In genomic region chr2:202038471-202039277, GRCh38 we compare ENCODE assay signal across 9 cellular contexts. TPM values are rescaled to one million over a fixed set of nuclear protein-coding genes. Genes with fewer than 3 reads are reported as not detected.
A peak's percentile ranks its signal among the peaks of the same experiment; 100 is the strongest.
DNase-seq lines count a peak whose midpoint lies in the region; ATAC-seq, FAIRE-seq and TF ChIP-seq lines count a peak whose summit lies in the region.
"Had no signal": no experiment of that assay in that cellular context is flagged by ENCODE, and none has a peak within 500 bp of the region (broad histone marks: within the 10 kb centered on the region; RNA-seq: fewer than 3 reads in every experiment).

No MANE protein-coding gene starts in this region.

- H3K79me2 ChIP-seq in mesendoderm (ENCODE audit: control insufficient read depth, insufficient read depth, low read length): peaks cover 37% of the 10 kb centered on the region

- CTCF ChIA-PET in AG04449 (lab: Yijun Ruan, JAX): interaction anchor here (0.6 to 1.3 kb wide), 4 partner anchors 121 to 242 kb away, joined by 3 to 4 read pairs (median 4); no protein-coding TSS in a partner anchor

- FAIRE-seq in HTR-8/SVneo (lab: Jason Lieb, UNC): no peak

- H3K27me3 Mint-ChIP-seq in activated CD4-positive, alpha-beta T cell treated with anti-CD3 and anti-CD28 coated beads, Interleukin-2, amount 10 ng/mL, durations not matched to agents 24 days and 14 days: peaks cover 34% of the 10 kb centered on the region

- no peak overlapping the region for H3K4me3 Mint-ChIP-seq in activated CD4-positive, alpha-beta T cell treated with anti-CD3 and anti-CD28 coated beads, Interleukin-2, amount 10 ng/mL, durations not matched to agents 24 days and 14 days

- no peak overlapping the region for H2BK15ac ChIP-seq in mesendoderm (replicated peaks; ENCODE audit: low read depth)

- peaks cover 3% of the 10 kb centered on the region for H3K4me1 Mint-ChIP-seq in activated CD4-positive, alpha-beta T cell treated with anti-CD3 and anti-CD28 coated beads, Interleukin-2, amount 10 ng/mL, durations not matched to agents 24 days and 14 days

- H3K27me3 ChIP-seq in mesendoderm (ENCODE audit: insufficient read depth, low read length, poor library complexity): no peaks in the 10 kb centered on the region

- H3K4ac ChIP-seq in mesendoderm (ENCODE audit: low read depth, low read length): no peak overlapping the region

- H4K5ac ChIP-seq in mesendoderm (ENCODE audit: low read length): no peak overlapping the region

- H3K27ac Mint-ChIP-seq in activated CD4-positive, alpha-beta T cell treated with anti-CD3 and anti-CD28 coated beads, Interleukin-2, amount 10 ng/mL, durations not matched to agents 24 days and 14 days: no peak overlapping the region

- intact Hi-C loops in activated CD4-positive, alpha-beta T cell treated with anti-CD3 and anti-CD28 coated beads, Interleukin-2, amount 10 ng/mL, durations not matched to agents 24 days and 14 days (cut with micrococcal nuclease): loop anchor here (10.0 kb wide), 1 partner anchor 174 kb away; no protein-coding TSS in a partner anchor

- no peaks in the 10 kb centered on the region for H3K36me3 ChIP-seq in mesendoderm (ENCODE audit: control insufficient read depth, insufficient read depth, low read length)

- DNase-seq in AG04449 (ENCODE audit: low read depth, low spot score) (no peak), HTR-8/SVneo (ENCODE audit: insufficient read length, low spot score) (peak; percentile 38), choroid plexus epithelial cell (ENCODE audit: low read depth) (peak; percentile 36), mesendoderm (peak; percentile 90), left lobe of liver (ENCODE audit: low spot score) (no peak)
- no peak for DNase-seq in activated CD4-positive, alpha-beta T cell treated with anti-CD3 and anti-CD28 coated beads, Interleukin-2, amount 10 ng/mL, durations not matched to agents 24 days and 14 days

- no peak overlapping the region for H4K8ac ChIP-seq in mesendoderm (ENCODE audit: low read depth, low read length)

- H2BK5ac ChIP-seq in mesendoderm (ENCODE audit: low read length): no peak overlapping the region

- H3K36me3 Mint-ChIP-seq in activated CD4-positive, alpha-beta T cell treated with anti-CD3 and anti-CD28 coated beads, Interleukin-2, amount 10 ng/mL, durations not matched to agents 24 days and 14 days (ENCODE audit: low read depth): no peaks in the 10 kb centered on the region
- H3K36me3 Mint-ChIP-seq: CD4-positive, CD25-positive, alpha-beta regulatory T cell had no signal

- H3K4me3 ChIP-seq in AG04449 (ENCODE audit: low read depth, low read length): peak overlapping the region; percentile 91
- no peak overlapping the region for H3K4me3 ChIP-seq in choroid plexus epithelial cell (ENCODE audit: low read depth, low read length)
- no peak overlapping the region for H3K4me3 ChIP-seq in mesendoderm (ENCODE audit: low read length)

- H3K79me1 ChIP-seq in mesendoderm (ENCODE audit: low read length): no peaks in the 10 kb centered on the region

- no peak overlapping the region for H2AK5ac ChIP-seq in mesendoderm (ENCODE audit: low read length)

- H3K4me1 ChIP-seq in mesendoderm (ENCODE audit: control insufficient read depth, low read depth, low read length): no peaks in the 10 kb centered on the region

- H3K9me3 Mint-ChIP-seq in activated CD4-positive, alpha-beta T cell treated with anti-CD3 and anti-CD28 coated beads, Interleukin-2, amount 10 ng/mL, durations not matched to agents 24 days and 14 days: no peaks in the 10 kb centered on the region

- peak overlapping the region; percentile 3 for H3K4me2 ChIP-seq in mesendoderm (ENCODE audit: low read length)

- no peak overlapping the region for H2BK120ac ChIP-seq in mesendoderm (ENCODE audit: low read depth, low read length)

- peak overlapping the region; percentile 18 for H3K9ac ChIP-seq in mesendoderm (ENCODE audit: low read length)

- no peak overlapping the region for H3K23ac ChIP-seq in mesendoderm (ENCODE audit: low read length)

- H3K18ac ChIP-seq in mesendoderm (ENCODE audit: low read length): peak overlapping the region; percentile 71

- no CpG with 5 or more reads among the region's 4 CpGs for WGBS in mesendoderm (ENCODE audit: extremely low coverage, insufficient coverage, low lambda C conversion rate)

- no peak for TF ChIP-seq CTCF in AG04449 (IDR thresholded peaks at IDR 0.05; ENCODE audit: insufficient read depth, low read length, missing control alignments)
- TF ChIP-seq CTCF in choroid plexus epithelial cell (conservative IDR thresholded peaks at IDR 0.05; ENCODE audit: low read depth, low read length): no peak

- peak overlapping the region; percentile 56 for H3K56ac ChIP-seq in mesendoderm (ENCODE audit: low read length)

- H3K27ac ChIP-seq in mesendoderm (ENCODE audit: low read depth, low read length): peak overlapping the region; percentile 78

- ATAC-seq in GM18868 (IDR thresholded peaks at IDR 0.05; ENCODE audit: unreplicated experiment) (no peak), GM21515 (IDR thresholded peaks at IDR 0.05; ENCODE audit: unreplicated experiment) (no peak), left lobe of liver (no peak)

- POLR2A ChIA-PET in AG04449 (lab: Yijun Ruan, JAX): interaction anchor here (1.4 kb wide), 1 partner anchor 179 kb away, joined by 9 read pairs; no protein-coding TSS in a partner anchor

RNA-seq across cellular contexts. Expression of gene FZD7, which starts 5.0 kb away (rescaled TPM):
- polyA plus RNA-seq in mesendoderm (2013, experiment 1 of 2): 61.4 TPM
- 60.0 TPM for polyA plus RNA-seq in mesendoderm (2013, experiment 2 of 2)
- 1.3 TPM in 2 replicates for total RNA-seq in activated CD4-positive, alpha-beta T cell treated with anti-CD3 and anti-CD28 coated beads, Interleukin-2, amount 10 ng/mL, durations not matched to agents 24 days and 14 days
- 0.75 TPM for total RNA-seq in left lobe of liver

RNA-seq across cellular contexts. Expression of gene KIAA2012, which starts 34.4 kb away (rescaled TPM):
- not detected for polyA plus RNA-seq in mesendoderm (2013, experiment 1 of 2)
- polyA plus RNA-seq in mesendoderm (2013, experiment 2 of 2): not detected
- total RNA-seq in activated CD4-positive, alpha-beta T cell treated with anti-CD3 and anti-CD28 coated beads, Interleukin-2, amount 10 ng/mL, durations not matched to agents 24 days and 14 days: not detected in 2 replicates
- total RNA-seq in left lobe of liver: 0.30 TPM
- total RNA-seq: CD4-positive, CD25-positive, alpha-beta regulatory T cell had no signal
- polyA plus RNA-seq: CD4-positive, CD25-positive, alpha-beta regulatory T cell had no signal

Comparison
In these comparisons a context has a peak if more than half of its experiments do, and no peak if none do; other contexts are left out.
1. DNase-seq: peak in HTR-8/SVneo (single experiment), choroid plexus epithelial cell (single experiment) and mesendoderm (single experiment); none in AG04449 (single experiment), activated CD4-positive, alpha-beta T cell treated with anti-CD3 and anti-CD28 coated beads, Interleukin-2, amount 10 ng/mL, durations not matched to agents 24 days and 14 days (single experiment) and left lobe of liver (single experiment).